In genomic region chr11:126034026-126034822, GRCh38 we compare ENCODE assay signal across 27 cellular contexts. TPM values are rescaled to one million over a fixed set of nuclear protein-coding genes. Genes with fewer than 3 reads are reported as not detected.
DNase-seq lines count a peak whose midpoint lies in the region; ATAC-seq and TF ChIP-seq lines count a peak whose summit lies in the region.
"Had no signal": no experiment of that assay in that cellular context is flagged by ENCODE, and none has a peak within 500 bp of the region (broad histone marks: within the 10 kb centered on the region; RNA-seq: fewer than 3 reads in every experiment).

No MANE protein-coding gene starts in this region.

- H3K27ac ChIP-seq in HUES64 (ENCODE audit: low read depth, low read length) (peak overlapping the region; percentile 8; the same call in 1 of the 2 replicates), ectodermal cell (ENCODE audit: insufficient read depth, low read depth, low read length, poor library complexity, severe bottlenecking) (peak overlapping the region; percentile 68), liver (ENCODE audit: low read depth in 1 of 2, low read length in 2 of 2) (no peak overlapping the region)
- H3K27ac ChIP-seq: BLaER1 treated with 17β-estradiol and CSF1 and Interleukin-3, amounts not matched to agents 10 nM and 100 nM; cardiac muscle cell; KMS-11; psoas muscle had no signal

- DNase-seq in sciatic nerve (ENCODE audit: low spot score): no peak
- DNase-seq in putamen (ENCODE audit: low spot score): no peak
- no peak for DNase-seq in T-helper 2 cell
- DNase-seq: activated CD4-positive, alpha-beta memory T cell treated with anti-CD3 and anti-CD28 coated beads for 36 hours; activated CD4-positive, CD25-positive, alpha-beta regulatory T cell treated with anti-CD3 and anti-CD28 coated beads, Interleukin-2, amount 50 U/mL, for 72 hours; activated CD8-positive, alpha-beta memory T cell treated with anti-CD3 and anti-CD28 coated beads, Interleukin-2, amount 50 U/mL, for 4 hours; anterior cingulate cortex; DMS79 treated with DMSO at 0.1 percent for 48 hours; GF-D8; HCEC 1CT; MM.1S; NCI-H1417; NCI-H2081 treated with DMSO at 0.1 percent for 48 hours; NCI-H345; NCI-H774; nucleus accumbens; psoas muscle; stimulated activated CD4-positive, alpha-beta T cell treated with anti-CD3 and anti-CD28 coated beads, Interleukin-2, amount 100 ng/mL, for 24 hours had no signal

- WGBS in HUES64: 54% methylated on average over 8 of the region's 9 CpGs
- WGBS in ectodermal cell, 2 experiments: 29 to 41% methylated on average over 8 to 9 of the region's 9 CpGs
- WGBS in liver: 53% methylated on average over 9 of the region's 9 CpGs

- no peak for TF ChIP-seq CTCF in liver (IDR thresholded peaks at IDR 0.05; ENCODE audit: low read depth, low read length, missing input control)

- H3K9me3 ChIP-seq in HUES64 (ENCODE audit: insufficient read depth, low read depth, low read length): no peaks in the 10 kb centered on the region
- no peaks in the 10 kb centered on the region for H3K9me3 ChIP-seq in ectodermal cell (ENCODE audit: control insufficient read depth, low read length)
- no peaks in the 10 kb centered on the region for H3K9me3 ChIP-seq in liver (ENCODE audit: control insufficient read depth in 4 of 4, low read length in 3 of 4)
- H3K9me3 ChIP-seq: BLaER1 treated with 17β-estradiol and CSF1 and Interleukin-3, amounts not matched to agents 10 nM and 100 nM; psoas muscle had no signal

- peak; percentile 69 for ATAC-seq in sciatic nerve
- no peak for ATAC-seq in GM21717 (IDR thresholded peaks at IDR 0.05; ENCODE audit: unreplicated experiment)
- no peak for ATAC-seq in HG03520 (IDR thresholded peaks at IDR 0.05; ENCODE audit: unreplicated experiment)
- ATAC-seq: psoas muscle had no signal

- H3K36me3 ChIP-seq in HUES64 (ENCODE audit: insufficient read depth, low read length) (no peaks in the 10 kb centered on the region), ectodermal cell (ENCODE audit: control insufficient read depth, insufficient read depth, low read length) (no peaks in the 10 kb centered on the region), liver (ENCODE audit: control insufficient read depth in 4 of 4, insufficient read depth in 3 of 4, low read depth in 1 of 4, low read length in 3 of 4) (no peaks in the 10 kb centered on the region)
- H3K36me3 ChIP-seq: BLaER1 treated with 17β-estradiol and CSF1 and Interleukin-3, amounts not matched to agents 10 nM and 100 nM; cardiac muscle cell had no signal

- no peak overlapping the region for H3K4me3 ChIP-seq in HUES64 (ENCODE audit: low read length)
- H3K4me3 ChIP-seq in ectodermal cell (ENCODE audit: insufficient read depth, low read depth, low read length): peak overlapping the region; percentile 1
- no peak overlapping the region for H3K4me3 ChIP-seq in liver (ENCODE audit: low read depth in 1 of 3, low read length in 3 of 3)
- H3K4me3 ChIP-seq: BLaER1 treated with 17β-estradiol and CSF1 and Interleukin-3, amounts not matched to agents 10 nM and 100 nM; cardiac muscle cell; coronary artery; psoas muscle had no signal

- no peak for TF ChIP-seq RAD21 in liver (IDR thresholded peaks at IDR 0.05)

- intact Hi-C loops in sciatic nerve (cut with DNase I): no loop called here

- H3K9ac ChIP-seq in HUES64 (ENCODE audit: low read depth, low read length) (0 out of 2 replicates have a peak overlapping the region, but pooled peaks have one; percentile 40), liver (ENCODE audit: low read depth in 1 of 2, low read length in 2 of 2) (no peak overlapping the region)
- H3K9ac ChIP-seq: BLaER1 treated with 17β-estradiol and CSF1 and Interleukin-3, amounts not matched to agents 10 nM and 100 nM; KMS-11 had no signal

- H3K27me3 ChIP-seq in HUES64 (ENCODE audit: insufficient read depth, low read length) (no peaks in the 10 kb centered on the region), ectodermal cell (ENCODE audit: control insufficient read depth, insufficient read depth, low read length, poor library complexity, severe bottlenecking) (no peaks in the 10 kb centered on the region), liver (ENCODE audit: control insufficient read depth in 4 of 4, insufficient read depth in 4 of 4, low read length in 3 of 4) (no peaks in the 10 kb centered on the region)
- H3K27me3 ChIP-seq: BLaER1 treated with 17β-estradiol and CSF1 and Interleukin-3, amounts not matched to agents 10 nM and 100 nM; cardiac muscle cell had no signal

- H3K4me1 ChIP-seq in HUES64 (ENCODE audit: insufficient read depth, low read length) (peaks cover 21% of the 10 kb centered on the region), ectodermal cell (ENCODE audit: control insufficient read depth, insufficient read depth, low read length) (peaks cover 50% of the 10 kb centered on the region), liver (ENCODE audit: control insufficient read depth in 4 of 4, insufficient read depth in 4 of 4, low read length in 3 of 4) (peaks cover 0 to 10% (median 6%) of the 10 kb centered on the region in 4 donors)
- H3K4me1 ChIP-seq: psoas muscle had no signal

TF ChIP-seq in liver, 16 proteins besides CTCF, POLR2A, EP300 and RAD21:
- TF ChIP-seq REST (IDR thresholded peaks at IDR 0.05): no peak
- no peak for TF ChIP-seq HNF4G (IDR thresholded peaks at IDR 0.05)
- peak in 1 of 2 donors; percentile 10 for TF ChIP-seq RXRA (IDR thresholded peaks at IDR 0.05)
- peak; percentile 42 for TF ChIP-seq NR2F2 (IDR thresholded peaks at IDR 0.05)
- no peak for TF ChIP-seq JUND (IDR thresholded peaks at IDR 0.05)
- no peak for TF ChIP-seq FOXA2 (IDR thresholded peaks at IDR 0.05)
- no peak for TF ChIP-seq HNF4A (conservative IDR thresholded peaks at IDR 0.05)
- TF ChIP-seq EGR1 (IDR thresholded peaks at IDR 0.05; ENCODE audit: low read depth in 2 of 2): no peak

RNA-seq across cellular contexts. Expression of gene CDON, which starts 28.4 kb away (rescaled TPM):
- 14.9 TPM for polyA plus RNA-seq in HUES64 (2013, experiment 1 of 2)
- polyA plus RNA-seq in HUES64 (2013, experiment 2 of 2): 21.2 TPM
- polyA plus RNA-seq in ectodermal cell (2013, experiment 1 of 4): 175 TPM
- polyA plus RNA-seq in ectodermal cell (2013, experiment 2 of 4): 198 TPM
- 131 TPM for polyA plus RNA-seq in ectodermal cell (2013, experiment 3 of 4)
- 166 TPM for polyA plus RNA-seq in ectodermal cell (2013, experiment 4 of 4)
- total RNA-seq in liver (1 to 10 TPM; 7.1 to 7.4 TPM), sciatic nerve (29.4 TPM)
- under 1 TPM; 0.69 to 0.85 TPM for polyA plus RNA-seq in liver

Comparison
In these comparisons a context has a peak if more than half of its experiments do, and no peak if none do; other contexts are left out.
1. H3K27ac ChIP-seq: peak in HUES64 (single experiment) and ectodermal cell (single experiment); none in liver (0 of 2).